Comparison of ENCODE assay signal across 15 cellular contexts in genomic region chr21:39071623-39072214, GRCh38.
DNase-seq lines count a peak whose midpoint lies in the region; ATAC-seq and TF ChIP-seq lines count a peak whose summit lies in the region.
"Had no signal": no experiment of that assay in that cellular context is flagged by ENCODE, and none has a peak within 500 bp of the region (broad histone marks: within the 10 kb centered on the region; RNA-seq: fewer than 3 reads in every experiment).

No MANE protein-coding gene starts in this region.

- ATAC-seq in mucosa of descending colon (peak; percentile 19), GM18517 (IDR thresholded peaks at IDR 0.05; ENCODE audit: unreplicated experiment) (no peak)

- no peak overlapping the region for H3K4me3 ChIP-seq in fibroblast of the aortic adventitia (ENCODE audit: low read depth, low read length)
- H3K4me3 ChIP-seq in mucosa of descending colon = no peak overlapping the region
- no peak overlapping the region for H3K4me3 ChIP-seq in effector memory CD4-positive, alpha-beta T cell (ENCODE audit: insufficient read depth, low read depth, low read length, poor library complexity, severe bottlenecking)
- H3K4me3 ChIP-seq: SK-N-MC had no signal

- no peaks in the 10 kb centered on the region for H3K27me3 ChIP-seq in effector memory CD4-positive, alpha-beta T cell (replicated peaks; ENCODE audit: control insufficient read depth, insufficient read depth, low read length, poor library complexity, severe bottlenecking)
- H3K27me3 ChIP-seq: BE2C had no signal

- intact Hi-C loops in mucosa of descending colon (cut with DNase I, micrococcal nuclease) = no loop called here

- no peaks in the 10 kb centered on the region for H3K4me1 ChIP-seq in mucosa of descending colon (ENCODE audit: low read depth)
- H3K4me1 ChIP-seq in effector memory CD4-positive, alpha-beta T cell (ENCODE audit: control insufficient read depth, insufficient read depth, low read length, poor library complexity, severe bottlenecking) = no peaks in the 10 kb centered on the region
- H3K4me1 ChIP-seq: parathyroid adenoma had no signal

- H3K36me3 ChIP-seq in mucosa of descending colon (ENCODE audit: low read depth) = no peaks in the 10 kb centered on the region
- no peaks in the 10 kb centered on the region for H3K36me3 ChIP-seq in effector memory CD4-positive, alpha-beta T cell (ENCODE audit: control insufficient read depth, insufficient read depth, low read length)
- H3K36me3 ChIP-seq: BE2C had no signal

- no peak for TF ChIP-seq CTCF in AG09319 (IDR thresholded peaks at IDR 0.05; ENCODE audit: low read depth, low read length)
- no peak for TF ChIP-seq CTCF in fibroblast of the aortic adventitia (IDR thresholded peaks at IDR 0.05; ENCODE audit: insufficient read depth, low read length)
- no peak for TF ChIP-seq CTCF in mucosa of descending colon (IDR thresholded peaks at IDR 0.05)

- DNase-seq in AG09319 (ENCODE audit: extremely low read depth, low read depth) (peak; percentile 65), NCI-H526 treated with DMSO at 0.1 percent for 48 hours (lab: John Stamatoyannopoulos, UW) (peak; percentile 67), fibroblast of the aortic adventitia (ENCODE audit: low read depth) (peak; percentile 33), mucosa of descending colon (no peak), activated gamma-delta T cell treated with Interleukin-2 at 50 U/mL for 16 hours (no peak)
- DNase-seq in stimulated activated CD4-positive, alpha-beta T cell treated with anti-CD3 and anti-CD28 coated beads, Interleukin-1b, Interleukin-23, amount 100 ng/mL, for 48 hours = no peak
- DNase-seq in effector memory CD4-positive, alpha-beta T cell = no peak
- DNase-seq: BE2C; NCI-H2171; stimulated activated CD4-positive, alpha-beta T cell treated with anti-CD3 and anti-CD28 coated beads, Interleukin-15, amount 100 ng/mL, for 24 hours; trophoblast cell had no signal

- no peak overlapping the region for H3K27ac ChIP-seq in effector memory CD4-positive, alpha-beta T cell (ENCODE audit: insufficient read depth, low read length, poor library complexity, severe bottlenecking)
- H3K27ac ChIP-seq: epithelial cell of prostate, parathyroid adenoma, SK-N-MC had no signal

- H3K9me3 ChIP-seq in mucosa of descending colon = peaks cover 3% of the 10 kb centered on the region
- no peaks in the 10 kb centered on the region for H3K9me3 ChIP-seq in effector memory CD4-positive, alpha-beta T cell (ENCODE audit: control insufficient read depth, low read length)
- H3K9me3 ChIP-seq: BE2C had no signal

Comparison
In these comparisons a context has a peak if more than half of its experiments do, and no peak if none do; other contexts are left out.
1. DNase-seq: peak in AG09319 (single experiment), NCI-H526 treated with DMSO at 0.1 percent for 48 hours (single experiment) and fibroblast of the aortic adventitia (single experiment); none in mucosa of descending colon (0 of 3), stimulated activated CD4-positive, alpha-beta T cell treated with anti-CD3 and anti-CD28 coated beads, Interleukin-1b, Interleukin-23, amount 100 ng/mL, for 48 hours (single experiment), activated gamma-delta T cell treated with Interleukin-2 at 50 U/mL for 16 hours (single experiment) and effector memory CD4-positive, alpha-beta T cell (0 of 3).